Comparison of ENCODE assay signal across 1 cellular context in genomic region chr15:43218908-43219706, GRCh38.
TF ChIP-seq lines count a peak whose summit lies in the region.

No MANE protein-coding gene starts in this region.

TF ChIP-seq in WTC11, 78 proteins besides CTCF, POLR2A, EP300 and RAD21 (continued from another document):
- no peak for TF ChIP-seq ZSCAN18 (CRISPR knock-in tag; IDR thresholded peaks at IDR 0.05)
